Comparison of ENCODE assay signal across 1 cellular context in genomic region chr18:74226156-74226555, GRCh38.
TF ChIP-seq lines count a peak whose summit lies in the region.

No MANE protein-coding gene starts in this region.

TF ChIP-seq in IMR-90, 13 proteins besides CTCF, POLR2A, EP300 and RAD21:
- TF ChIP-seq RCOR1 (IDR thresholded peaks at IDR 0.05; ENCODE audit: insufficient replicate concordance, low read length) (no peak), CEBPB (IDR thresholded peaks at IDR 0.05; ENCODE audit: low read depth, low read length) (no peak), BHLHE40 (IDR thresholded peaks at IDR 0.05; ENCODE audit: low read depth, low read length) (no peak), CHD1 (IDR thresholded peaks at IDR 0.05; ENCODE audit: low read depth, low read length) (no peak), RFX5 (IDR thresholded peaks at IDR 0.05; ENCODE audit: low read depth, low read length) (no peak), ELK1 (IDR thresholded peaks at IDR 0.05; ENCODE audit: borderline replicate concordance, low read depth, low read length) (no peak), NFE2L2 (IDR thresholded peaks at IDR 0.05; ENCODE audit: low read depth, low read length) (no peak), USF2 (IDR thresholded peaks at IDR 0.05; ENCODE audit: low read depth, low read length) (no peak), MAFK (IDR thresholded peaks at IDR 0.05; ENCODE audit: low read depth, low read length) (no peak), SMC3 (IDR thresholded peaks at IDR 0.05; ENCODE audit: low read depth, low read length) (no peak), MAZ (IDR thresholded peaks at IDR 0.05; ENCODE audit: borderline replicate concordance, low read depth, low read length) (no peak), MXI1 (IDR thresholded peaks at IDR 0.05; ENCODE audit: borderline replicate concordance, low read depth, low read length) (no peak)
TF ChIP-seq in IMR-90: peak in this region for 0.
